ENCODE assay signal across 8 cellular contexts in the genomic region with DNA sequence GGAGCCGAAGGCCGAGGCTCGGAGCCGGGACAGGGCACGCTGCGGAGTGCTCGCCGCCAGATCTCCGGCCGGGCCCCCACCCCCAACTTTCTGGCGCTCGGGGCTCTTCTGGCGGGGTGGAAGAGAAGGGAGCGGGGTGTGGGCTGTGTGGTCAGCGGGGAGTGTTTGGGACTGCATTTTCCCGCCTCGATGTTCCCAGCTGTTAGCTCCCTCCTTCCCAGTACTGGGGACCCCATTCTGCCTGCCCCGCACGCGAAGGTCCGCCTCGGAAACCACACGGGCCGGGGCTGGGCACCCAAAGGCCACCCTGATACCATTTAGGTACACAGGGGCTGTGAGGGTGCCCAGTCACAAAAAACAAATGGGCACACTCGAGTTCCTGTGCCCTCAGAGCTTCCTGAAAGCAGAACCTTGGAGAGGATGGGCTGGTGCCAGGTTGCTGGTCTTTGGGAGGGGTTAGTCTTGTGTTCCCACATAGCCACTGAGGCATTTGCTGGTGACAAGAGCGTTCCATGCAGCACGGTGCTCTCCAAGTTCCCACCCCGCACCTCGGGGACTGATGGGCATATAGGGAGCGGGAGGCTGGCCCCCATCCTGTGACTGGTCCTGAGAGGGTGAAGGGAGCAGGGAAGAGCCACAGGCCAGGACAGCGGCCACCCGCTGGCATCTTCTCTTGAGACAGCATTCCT. TPM values are rescaled to one million over a fixed set of nuclear protein-coding genes. Genes with fewer than 3 reads are reported as not detected.
DNase-seq lines count a peak whose midpoint lies in the region; ATAC-seq and TF ChIP-seq lines count a peak whose summit lies in the region.

No MANE protein-coding gene starts in this region.

- H3K4me1 ChIP-seq in esophagus squamous epithelium (peaks cover 15 to 44% (median 26%) of the 10 kb centered on the region in 3 donors), neuronal stem cell (ENCODE audit: control insufficient read depth in 2 of 2, insufficient read depth in 1 of 2, low read depth in 1 of 2, low read length in 2 of 2) (peaks cover 49 to 50% of the 10 kb centered on the region in 2 donors)

- no peak overlapping the region for H4K8ac ChIP-seq in neuronal stem cell (ENCODE audit: low read depth, low read length)

- H3K36me3 ChIP-seq in esophagus squamous epithelium (peaks cover 0 to 35% (median 0%) of the 10 kb centered on the region in 3 donors), neuronal stem cell (replicated peaks in 1 of 2; ENCODE audit: control insufficient read depth in 2 of 2, insufficient read depth in 2 of 2, low read length in 2 of 2) (peaks cover 7 to 25% of the 10 kb centered on the region in 2 donors)

- peak overlapping the region; percentile 58 to 91 (median 74) for H3K4me3 ChIP-seq in esophagus squamous epithelium
- peak overlapping the region; percentile 76 to 91 for H3K4me3 ChIP-seq in neuronal stem cell (ENCODE audit: low read length in 2 of 2)

- no peak for TF ChIP-seq POLR2A in esophagus squamous epithelium (IDR thresholded peaks at IDR 0.05)

- TF ChIP-seq CTCF in esophagus squamous epithelium (IDR thresholded peaks at IDR 0.05) = no peak

- H3K23ac ChIP-seq in neuronal stem cell (ENCODE audit: low read depth, low read length, poor library complexity) = peak overlapping the region; percentile 35

- H2AK5ac ChIP-seq in neuronal stem cell (ENCODE audit: low read depth, low read length) = peak overlapping the region; percentile 43

- WGBS in esophagus squamous epithelium, 2 donors = 0 to 18% methylated on average over 1 to 8 of the region's 32 CpGs
- no CpG with 5 or more reads among the region's 32 CpGs for WGBS in neuronal stem cell (ENCODE audit: extremely low coverage in 2 of 2, insufficient read length in 2 of 2, insufficient replicate concordance in 1 of 2), 2 donors

- POLR2A ChIA-PET in T-cell (lab: Charles Lee) = no interaction called here

- peak overlapping the region; percentile 99 for H3K14ac ChIP-seq in neuronal stem cell (ENCODE audit: low read length)

- peak overlapping the region; percentile 86 for H2AFZ ChIP-seq in neuronal stem cell (ENCODE audit: low read length)

- peaks cover 10 to 21% of the 10 kb centered on the region in 2 donors for H3K27me3 Mint-ChIP-seq in T-cell

- peak overlapping the region; percentile 82 for H3K4me2 ChIP-seq in neuronal stem cell (ENCODE audit: insufficient read depth, low read length, poor library complexity, severe bottlenecking)

- H3K9me3 Mint-ChIP-seq in T-cell = no peaks in the 10 kb centered on the region

- DNase-seq in NCI-H748 (lab: John Stamatoyannopoulos, UW; ENCODE audit: unreplicated experiment) = peak; percentile 23
- no peak for DNase-seq in NCI-H748 treated with DMSO at 0.1 percent for 48 hours (lab: John Stamatoyannopoulos, UW)
- peak in 2 of 34 experiments; percentile 8 to 16 for DNase-seq in T-cell
- DNase-seq in esophagus squamous epithelium (lab: John Stamatoyannopoulos, UW) = no peak
- DNase-seq in neuronal stem cell (ENCODE audit: low spot score) = peak; percentile 31
- DNase-seq in HPDE6-E6E7 (ENCODE audit: extremely low spot score) = no peak
- no peak for DNase-seq in NCI-H1105 (lab: John Stamatoyannopoulos, UW)

- H3K9ac ChIP-seq in neuronal stem cell (ENCODE audit: low read depth, low read length, poor library complexity) = peak overlapping the region; percentile 92

- H2BK15ac ChIP-seq in neuronal stem cell (ENCODE audit: low read length) = peak overlapping the region; percentile 11

- H2BK12ac ChIP-seq in neuronal stem cell (ENCODE audit: low read length) = peak overlapping the region; percentile 16

- H3K4me1 Mint-ChIP-seq in T-cell = peaks cover 20 to 29% (median 23%) of the 10 kb centered on the region in 3 donors

- peak overlapping the region; percentile 63 for H2BK120ac ChIP-seq in neuronal stem cell (ENCODE audit: low read depth, low read length)

- no peaks in the 10 kb centered on the region for H3K36me3 Mint-ChIP-seq in T-cell

- H3K9me3 ChIP-seq in esophagus squamous epithelium (no peaks in the 10 kb centered on the region), neuronal stem cell (replicated peaks in 1 of 2; ENCODE audit: control insufficient read depth in 2 of 2, insufficient read depth in 1 of 2, low read depth in 1 of 2, low read length in 2 of 2) (peaks cover 0 to 1% of the 10 kb centered on the region in 2 donors)

- peak overlapping the region; percentile 27 for H4K91ac ChIP-seq in neuronal stem cell (ENCODE audit: low read depth, low read length, poor library complexity)

- intact Hi-C loops in esophagus squamous epithelium (cut with DNase I) = no loop called here

- peak overlapping the region; percentile 62 for H2BK5ac ChIP-seq in neuronal stem cell (ENCODE audit: low read length)

- H3K4ac ChIP-seq in neuronal stem cell (ENCODE audit: low read length) = peak overlapping the region; percentile 56

- H3K27ac ChIP-seq in esophagus squamous epithelium = peak overlapping the region; percentile 45 to 84 (median 72)
- H3K27ac ChIP-seq in neuronal stem cell (replicated peaks; ENCODE audit: low read length) = peak overlapping the region; percentile 57

- peak overlapping the region; percentile 99 for H3K18ac ChIP-seq in neuronal stem cell (ENCODE audit: low read length)

- peak in 1 of 4 experiments; percentile 1 for ATAC-seq in T-cell (replicated peaks in 1 of 4)
- ATAC-seq in GM21576 (IDR thresholded peaks at IDR 0.05; ENCODE audit: unreplicated experiment) = no peak

- H3K4me3 Mint-ChIP-seq in T-cell = peak overlapping the region; percentile 72 to 84 (median 79)

- no peak overlapping the region for H3K27ac Mint-ChIP-seq in T-cell

- H3K79me1 ChIP-seq in neuronal stem cell (ENCODE audit: low read depth, low read length) = peaks cover 9% of the 10 kb centered on the region

- H3K27me3 ChIP-seq in esophagus squamous epithelium (no peaks in the 10 kb centered on the region), neuronal stem cell (ENCODE audit: control insufficient read depth in 3 of 3, insufficient read depth in 3 of 3, low read depth in 1 of 3, low read length in 3 of 3) (peaks cover 0 to 3% (median 0%) of the 10 kb centered on the region in 3 experiments)

- CTCF ChIA-PET in T-cell (lab: Charles Lee) = no interaction called here

RNA-seq across cellular contexts. Expression of a gene that starts 0.6 kb away (rescaled TPM):
- 1 to 10 TPM in 1 of 5 donors, under 1 TPM in 3, not detected in 1; 0.62 to 1.5 (median 0.78) TPM for total RNA-seq in T-cell
- 10 to 100 TPM in 3 of 4 donors, 1 to 10 TPM in 1; 6.5 to 16.9 (median 11.2) TPM for total RNA-seq in esophagus squamous epithelium
- 121 TPM for polyA plus RNA-seq in neuronal stem cell (2013, experiment 1 of 2)
- 118 TPM for polyA plus RNA-seq in neuronal stem cell (2013, experiment 2 of 2)

RNA-seq across cellular contexts. Expression of a gene that starts 15.6 kb away (rescaled TPM):
- total RNA-seq in T-cell (10 to 100 TPM; 33.5 to 57.8 (median 53.2) TPM), esophagus squamous epithelium (10 to 100 TPM; 15.3 to 22.6 (median 19.8) TPM)
- polyA plus RNA-seq in neuronal stem cell (2013, experiment 1 of 2) = 21.6 TPM
- polyA plus RNA-seq in neuronal stem cell (2013, experiment 2 of 2) = 20.4 TPM

RNA-seq across cellular contexts. Expression of a gene that starts 46.0 kb away (rescaled TPM):
- total RNA-seq in T-cell (10 to 100 TPM in 1 of 5 donors, 1 to 10 TPM in 4; 2.0 to 14.3 (median 6.8) TPM), esophagus squamous epithelium (under 1 TPM in 2 of 4 donors, not detected in 2; 0.38 to 0.82 TPM)
- polyA plus RNA-seq in neuronal stem cell (2013, experiment 1 of 2) = 0.03 TPM
- polyA plus RNA-seq in neuronal stem cell (2013, experiment 2 of 2) = 0.06 TPM

Comparison
In these comparisons a context has a peak if more than half of its experiments do, and no peak if none do; other contexts are left out.
1. DNase-seq: peak in NCI-H748 (single experiment) and neuronal stem cell (single experiment); none in NCI-H748 treated with DMSO at 0.1 percent for 48 hours (single experiment), esophagus squamous epithelium (single experiment), HPDE6-E6E7 (single experiment) and NCI-H1105 (single experiment).